20 cellular contexts compared by ENCODE assay signal in genomic region chr6:40356242-40356910, GRCh38.
DNase-seq lines count a peak whose midpoint lies in the region; ATAC-seq, FAIRE-seq and TF ChIP-seq lines count a peak whose summit lies in the region.
"Had no signal": no experiment of that assay in that cellular context is flagged by ENCODE, and none has a peak within 500 bp of the region (broad histone marks: within the 10 kb centered on the region; RNA-seq: fewer than 3 reads in every experiment).

No MANE protein-coding gene starts in this region.

- RAD21 ChIA-PET in HCT116 (lab: Charles Lee; ENCODE audit: low non-redundant PET in 1 of 2, low total read pairs in 2 of 2, uncharacterized antibody in 2 of 2, unreplicated experiment in 2 of 2): no interaction called here

- H3K4me2 ChIP-seq in HCT116 (ENCODE audit: low read length) (0 out of 2 replicates have a peak overlapping the region, but pooled peaks have one; percentile 5), smooth muscle cell (peak overlapping the region; percentile 25)

- H3K9ac ChIP-seq in HCT116 (ENCODE audit: low read length) (no peak overlapping the region), smooth muscle cell (ENCODE audit: low read depth) (no peak overlapping the region)

- no peak for TF ChIP-seq RAD21 in HCT116 (IDR thresholded peaks at IDR 0.05; ENCODE audit: low read depth)

- peaks cover 6% of the 10 kb centered on the region for H3K9me3 Mint-ChIP-seq in activated CD4-positive, alpha-beta T cell treated with anti-CD3 and anti-CD28 coated beads, Interleukin-2, amount 10 ng/mL, durations not matched to agents 24 days and 14 days

- H3K36me3 Mint-ChIP-seq in activated CD4-positive, alpha-beta T cell treated with anti-CD3 and anti-CD28 coated beads, Interleukin-2, amount 10 ng/mL, durations not matched to agents 24 days and 14 days (ENCODE audit: low read depth): no peaks in the 10 kb centered on the region
- H3K36me3 Mint-ChIP-seq: CD4-positive, alpha-beta memory T cell had no signal

- H3K4me3 Mint-ChIP-seq in activated CD4-positive, alpha-beta T cell treated with anti-CD3 and anti-CD28 coated beads, Interleukin-2, amount 10 ng/mL, durations not matched to agents 24 days and 14 days: no peak overlapping the region
- H3K4me3 Mint-ChIP-seq: CD4-positive, alpha-beta memory T cell had no signal

- H3F3A ChIP-seq in smooth muscle cell (ENCODE audit: low read depth): no peaks in the 10 kb centered on the region

- H3K4me1 Mint-ChIP-seq in activated CD4-positive, alpha-beta T cell treated with anti-CD3 and anti-CD28 coated beads, Interleukin-2, amount 10 ng/mL, durations not matched to agents 24 days and 14 days: peaks cover 9% of the 10 kb centered on the region
- H3K4me1 Mint-ChIP-seq: CD4-positive, alpha-beta memory T cell had no signal

- TF ChIP-seq POLR2A in HCT116 (IDR thresholded peaks at IDR 0.05; ENCODE audit: borderline replicate concordance, extremely low read depth, insufficient read depth, insufficient read length): no peak

- no peaks in the 10 kb centered on the region for H3K36me3 ChIP-seq in HCT116 (ENCODE audit: control insufficient read depth in 1 of 2, insufficient read depth in 2 of 2, low read length in 2 of 2)
- no peaks in the 10 kb centered on the region for H3K36me3 ChIP-seq in bronchial epithelial cell (ENCODE audit: control insufficient read depth, insufficient read depth, low read length)
- H3K36me3 ChIP-seq in smooth muscle cell (ENCODE audit: low read depth): no peaks in the 10 kb centered on the region
- H3K36me3 ChIP-seq: breast epithelium, esophagus squamous epithelium, Peyer's patch, transverse colon had no signal

- H3K9me2 ChIP-seq in HCT116 (ENCODE audit: insufficient read depth): no peaks in the 10 kb centered on the region

- FAIRE-seq in bronchial epithelial cell (lab: Jason Lieb, UNC): peak; percentile 64
- FAIRE-seq: A204.1, K562 had no signal

- POLR2A ChIA-PET in HCT116 (lab: Charles Lee): no interaction called here

- peak; percentile 53 for DNase-seq in activated CD4-positive, alpha-beta T cell treated with anti-CD3 and anti-CD28 coated beads, Interleukin-2, amount 10 ng/mL, durations not matched to agents 24 days and 14 days
- no peak for DNase-seq in activated CD4-positive, alpha-beta T cell treated with anti-CD3 and anti-CD28 coated beads for 4 hours
- DNase-seq in HCT116 (ENCODE audit: low read depth, low spot score) (no peak), bronchial epithelial cell (ENCODE audit: low read depth) (peak; percentile 50), smooth muscle cell (lab: John Stamatoyannopoulos, UW; ENCODE audit: unreplicated experiment) (no peak), DMS53 (lab: John Stamatoyannopoulos, UW) (no peak), HuH-7.5 (ENCODE audit: low spot score) (no peak)
- DNase-seq in stimulated activated CD4-positive, alpha-beta T cell treated with anti-CD3 and anti-CD28 coated beads, Interleukin-2, amount 100 ng/mL, for 24 hours: no peak
- DNase-seq: CD4-positive, alpha-beta memory T cell; esophagus squamous epithelium; kidney glomerular epithelial cell; occipital lobe; Peyer's patch; SW 1271; transverse colon had no signal

- 0% methylated on average over 2 of the region's 2 CpGs for WGBS in smooth muscle cell (ENCODE audit: low lambda C conversion rate)

- H2AFZ ChIP-seq in HCT116 (ENCODE audit: low read depth, low read length, poor library complexity, severe bottlenecking) (no peak overlapping the region), smooth muscle cell (ENCODE audit: low read depth) (no peak overlapping the region)

- H4K20me1 ChIP-seq in HCT116 (ENCODE audit: insufficient read depth): no peaks in the 10 kb centered on the region
- H4K20me1 ChIP-seq in smooth muscle cell (ENCODE audit: low read depth): no peaks in the 10 kb centered on the region

- no peaks in the 10 kb centered on the region for H3K79me2 ChIP-seq in HCT116 (ENCODE audit: insufficient read depth, low read length)
- no peaks in the 10 kb centered on the region for H3K79me2 ChIP-seq in smooth muscle cell (ENCODE audit: low read depth)

- peaks cover 0 to 23% of the 10 kb centered on the region in 2 experiments; a peak in 3 of 4 replicates for H3K4me1 ChIP-seq in HCT116 (ENCODE audit: control insufficient read depth in 1 of 2, insufficient read depth in 2 of 2, low read length in 2 of 2)
- H3K4me1 ChIP-seq in smooth muscle cell (ENCODE audit: low read depth): no peaks in the 10 kb centered on the region
- H3K4me1 ChIP-seq: breast epithelium, esophagus squamous epithelium, Peyer's patch, transverse colon had no signal

- H3K27ac Mint-ChIP-seq in activated CD4-positive, alpha-beta T cell treated with anti-CD3 and anti-CD28 coated beads, Interleukin-2, amount 10 ng/mL, durations not matched to agents 24 days and 14 days: peak overlapping the region; percentile 44

- H3K27me3 ChIP-seq in HCT116 (ENCODE audit: insufficient read depth, low read length): 0 out of 2 replicates have a peak, but pooled peaks cover 6% of the 10 kb centered on the region
- no peaks in the 10 kb centered on the region for H3K27me3 ChIP-seq in bronchial epithelial cell (ENCODE audit: control insufficient read depth, insufficient read depth, low read length)
- no peaks in the 10 kb centered on the region for H3K27me3 ChIP-seq in smooth muscle cell (ENCODE audit: low read depth)
- H3K27me3 ChIP-seq: breast epithelium, Peyer's patch had no signal

- ATAC-seq in HCT116: no peak
- ATAC-seq: K562, sciatic nerve had no signal

- H3K27ac ChIP-seq in HCT116 (ENCODE audit: low read depth, low read length) (no peak overlapping the region), smooth muscle cell (ENCODE audit: low read depth) (no peak overlapping the region)
- H3K27ac ChIP-seq: breast epithelium, esophagus squamous epithelium, HL-60, Peyer's patch, transverse colon had no signal

- H3K9me3 ChIP-seq in HCT116 (ENCODE audit: control insufficient read depth in 1 of 2, insufficient read depth in 1 of 2, low read depth in 1 of 2, low read length in 2 of 2): no peaks in the 10 kb centered on the region
- H3K9me3 ChIP-seq in smooth muscle cell (replicated peaks; ENCODE audit: low read depth): no peaks in the 10 kb centered on the region
- H3K9me3 ChIP-seq: breast epithelium, esophagus squamous epithelium, Peyer's patch, transverse colon had no signal

- intact Hi-C loops in activated CD4-positive, alpha-beta T cell treated with anti-CD3 and anti-CD28 coated beads, Interleukin-2, amount 10 ng/mL, durations not matched to agents 24 days and 14 days (cut with micrococcal nuclease): no loop called here
- intact Hi-C loops in HCT116 (cut with micrococcal nuclease): no loop called here

- H3K4me3 ChIP-seq in HCT116 (replicated peaks in 1 of 2; ENCODE audit: low read depth in 1 of 2, low read length in 2 of 2): no peak overlapping the region
- H3K4me3 ChIP-seq in bronchial epithelial cell (ENCODE audit: low read depth, low read length): no peak overlapping the region
- no peak overlapping the region for H3K4me3 ChIP-seq in smooth muscle cell
- H3K4me3 ChIP-seq: breast epithelium, esophagus squamous epithelium, K562, Peyer's patch, transverse colon had no signal

- CTCF ChIA-PET in HCT116 (lab: Charles Lee): no interaction called here

- H3K27me3 Mint-ChIP-seq in activated CD4-positive, alpha-beta T cell treated with anti-CD3 and anti-CD28 coated beads, Interleukin-2, amount 10 ng/mL, durations not matched to agents 24 days and 14 days: peaks cover 7% of the 10 kb centered on the region

- TF ChIP-seq CTCF in HCT116 (IDR thresholded peaks at IDR 0.05 in 2 of 3, conservative IDR thresholded peaks at IDR 0.05 in 1 of 3; ENCODE audit: borderline replicate concordance in 1 of 3, insufficient read depth in 1 of 3, low read depth in 2 of 3, low read length in 2 of 3): no peak
- no peak for TF ChIP-seq CTCF in bronchial epithelial cell (IDR thresholded peaks at IDR 0.05; ENCODE audit: insufficient read depth, low read length, severe bottlenecking)
- no peak for TF ChIP-seq CTCF in smooth muscle cell (IDR thresholded peaks at IDR 0.05; ENCODE audit: borderline replicate concordance, insufficient read depth, poor library complexity, severe bottlenecking)

- no TSS peak for BruUV-seq in HCT116 (replicated peaks; lab: Mats Ljungman, UMichigan)

TF ChIP-seq in HCT116, 20 proteins besides CTCF, POLR2A, EP300 and RAD21 (continues in another document):
- TF ChIP-seq ATF3 (IDR thresholded peaks at IDR 0.05) (no peak), ZNF274 (IDR thresholded peaks at IDR 0.05; ENCODE audit: low read depth, low read length) (no peak), CBX3 (IDR thresholded peaks at IDR 0.05; ENCODE audit: low read depth) (no peak), YY1 (IDR thresholded peaks at IDR 0.05; ENCODE audit: extremely low read depth, insufficient replicate concordance, low read depth, low read length) (no peak), EZH2 (IDR thresholded peaks at IDR 0.05) (no peak), TCF7L2 (IDR thresholded peaks at IDR 0.05; ENCODE audit: borderline replicate concordance, extremely low read depth, insufficient read depth, insufficient read length) (no peak), SIN3A (IDR thresholded peaks at IDR 0.05; ENCODE audit: low read depth) (no peak), ZBTB33 (IDR thresholded peaks at IDR 0.05; ENCODE audit: extremely low read depth, insufficient replicate concordance, low read length) (no peak), SP1 (IDR thresholded peaks at IDR 0.05; ENCODE audit: low read depth) (no peak)

Comparison
In these comparisons a context has a peak if more than half of its experiments do, and no peak if none do; other contexts are left out.
1. DNase-seq: peak in activated CD4-positive, alpha-beta T cell treated with anti-CD3 and anti-CD28 coated beads, Interleukin-2, amount 10 ng/mL, durations not matched to agents 24 days and 14 days (single experiment) and bronchial epithelial cell (single experiment); none in activated CD4-positive, alpha-beta T cell treated with anti-CD3 and anti-CD28 coated beads for 4 hours (0 of 2), HCT116 (single experiment), smooth muscle cell (single experiment), DMS53 (single experiment), HuH-7.5 (single experiment) and stimulated activated CD4-positive, alpha-beta T cell treated with anti-CD3 and anti-CD28 coated beads, Interleukin-2, amount 100 ng/mL, for 24 hours (0 of 2).